24 cellular contexts compared by ENCODE assay signal in genomic region chr2:147467441-147467840, GRCh38.
"Had no signal": no experiment of that assay in that cellular context is flagged by ENCODE, and none has a peak within 500 bp of the region (broad histone marks: within the 10 kb centered on the region; RNA-seq: fewer than 3 reads in every experiment).

No MANE protein-coding gene starts in this region.

- H3K4me1 ChIP-seq: esophagus muscularis mucosa, left ventricle myocardium inferior, lower lobe of right lung, tibial artery, upper lobe of left lung, uterus had no signal

- FAIRE-seq: endometrium, kidney, pancreas had no signal

- H3K9me3 ChIP-seq: esophagus muscularis mucosa, left ventricle myocardium inferior, lower lobe of right lung, pancreas, tibial artery, upper lobe of left lung, uterus had no signal

- H3K4me3 ChIP-seq: dorsolateral prefrontal cortex, esophagus muscularis mucosa, left ventricle myocardium inferior, lower lobe of right lung, pancreas, smooth muscle cell, tibial artery, upper lobe of left lung, uterus had no signal

- H3K4me1 Mint-ChIP-seq: naive B cell; stimulated activated effector memory CD8-positive, alpha-beta T cell treated with anti-CD3 and anti-CD28 coated beads, Interleukin-12 subunit alpha, Interleukin-12 subunit beta, amount 100 ng/mL, for 72 hours had no signal

- H3K27ac Mint-ChIP-seq: naive B cell; nephron; progenitor cell of endocrine pancreas; stimulated activated effector memory CD8-positive, alpha-beta T cell treated with anti-CD3 and anti-CD28 coated beads, Interleukin-12 subunit alpha, Interleukin-12 subunit beta, amount 100 ng/mL, for 72 hours had no signal

- DNase-seq: cortex of kidney; dorsolateral prefrontal cortex; effector CD8-positive, alpha-beta T cell; foreskin fibroblast; kidney; left cardiac atrium; left ventricle myocardium inferior; lower lobe of right lung; mesenchymal stem cell; naive B cell; occipital lobe; pancreas; right cardiac atrium; stimulated activated CD4-positive, alpha-beta T cell treated with anti-CD3 and anti-CD28 coated beads, Interleukin-2, amount 100 ng/mL, for 48 hours; stimulated activated naive CD8-positive, alpha-beta T cell treated with anti-CD3 and anti-CD28 coated beads, Interleukin-15, Interleukin-2, amounts not matched to agents 100 U/mL and 50 U/mL, for 24 hours; tibial artery; upper lobe of left lung; uterus had no signal

- H3K9me3 Mint-ChIP-seq: stimulated activated effector memory CD8-positive, alpha-beta T cell treated with anti-CD3 and anti-CD28 coated beads, Interleukin-12 subunit alpha, Interleukin-12 subunit beta, amount 100 ng/mL, for 72 hours had no signal

- H3K27me3 Mint-ChIP-seq: naive B cell had no signal

- H3K27ac ChIP-seq: dorsolateral prefrontal cortex, esophagus muscularis mucosa, left ventricle myocardium inferior, lower lobe of right lung, pancreas, tibial artery, upper lobe of left lung, uterus had no signal

- H3K36me3 ChIP-seq: esophagus muscularis mucosa, left ventricle myocardium inferior, lower lobe of right lung, pancreas, tibial artery, upper lobe of left lung, uterus had no signal

- H3K4me2 ChIP-seq: smooth muscle cell had no signal

- H3K36me3 Mint-ChIP-seq: naive B cell; stimulated activated effector memory CD8-positive, alpha-beta T cell treated with anti-CD3 and anti-CD28 coated beads, Interleukin-12 subunit alpha, Interleukin-12 subunit beta, amount 100 ng/mL, for 72 hours had no signal

- H3K27me3 ChIP-seq: esophagus muscularis mucosa, pancreas, tibial artery, upper lobe of left lung, uterus had no signal

- H3K4me3 Mint-ChIP-seq: naive B cell; nephron; stimulated activated effector memory CD8-positive, alpha-beta T cell treated with anti-CD3 and anti-CD28 coated beads, Interleukin-12 subunit alpha, Interleukin-12 subunit beta, amount 100 ng/mL, for 72 hours had no signal
